Comparison of ENCODE assay signal across 24 cellular contexts in the genomic region with DNA sequence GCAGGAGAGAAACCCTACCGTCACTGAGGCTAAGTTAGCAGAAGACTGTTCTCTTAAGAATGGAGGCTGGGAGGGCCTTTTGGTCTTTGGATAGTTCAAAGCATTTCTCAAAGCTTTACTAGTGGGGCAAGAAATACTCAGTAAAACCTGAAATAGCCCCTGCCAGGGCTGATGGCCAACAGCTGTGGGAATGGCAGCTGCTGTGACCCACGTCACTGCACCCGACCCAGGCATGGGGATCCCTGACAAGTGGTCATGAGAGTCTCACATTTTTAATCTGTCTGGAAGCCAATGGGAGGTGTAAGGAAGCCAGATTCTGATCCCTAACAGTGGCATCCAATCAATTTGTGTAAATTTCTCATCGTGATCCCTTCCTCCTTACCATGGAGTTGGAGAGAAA. TPM values are rescaled to one million over a fixed set of nuclear protein-coding genes. Genes with fewer than 3 reads are reported as not detected.
DNase-seq lines count a peak whose midpoint lies in the region; ATAC-seq and TF ChIP-seq lines count a peak whose summit lies in the region.
"Had no signal": no experiment of that assay in that cellular context is flagged by ENCODE, and none has a peak within 500 bp of the region (broad histone marks: within the 10 kb centered on the region; RNA-seq: fewer than 3 reads in every experiment).

No MANE protein-coding gene starts in this region.

- no peaks in the 10 kb centered on the region for H3K4me1 Mint-ChIP-seq in activated CD8-positive, alpha-beta T cell treated with anti-CD3 and anti-CD28 coated beads for 36 hours (ENCODE audit: low read depth)
- H3K4me1 Mint-ChIP-seq: activated naive CD8-positive, alpha-beta T cell treated with anti-CD3 and anti-CD28 coated beads, Interleukin-2, amount 50 U/mL, for 24 hours; CD4-positive, alpha-beta memory T cell had no signal

- 59 to 64% methylated on average over 4 of the region's 4 CpGs for WGBS in esophagus squamous epithelium, 2 donors

- in situ Hi-C loops in gastrocnemius medialis (cut with MboI; ENCODE audit: low sequenced_read_pairs in 4 of 4), result no loop called here

- H3K27ac ChIP-seq in HEK293 (ENCODE audit: extremely low read depth, low read depth, low read length), result no peak overlapping the region
- H3K27ac ChIP-seq in esophagus squamous epithelium, result peak overlapping the region in 3 of 4 donors; percentile 17 to 43 (median 28)
- H3K27ac ChIP-seq in lower lobe of right lung, result peak overlapping the region; percentile 48
- H3K27ac ChIP-seq in gastrocnemius medialis, result peak overlapping the region; percentile 85 to 93 (median 87)
- H3K27ac ChIP-seq: esophagus muscularis mucosa had no signal

- TF ChIP-seq CTCF in HEK293 (tag by site-specific recombination; IDR thresholded peaks at IDR 0.05) (no peak), esophagus squamous epithelium (IDR thresholded peaks at IDR 0.05) (no peak), lower lobe of right lung (IDR thresholded peaks at IDR 0.05) (no peak), gastrocnemius medialis (IDR thresholded peaks at IDR 0.05 in 4 of 5, conservative IDR thresholded peaks at IDR 0.05 in 1 of 5) (no peak)
- TF ChIP-seq CTCF in activated CD8-positive, alpha-beta T cell treated with anti-CD3 and anti-CD28 coated beads for 36 hours (IDR thresholded peaks at IDR 0.05), result no peak

- no peaks in the 10 kb centered on the region for H3K9me3 Mint-ChIP-seq in activated CD8-positive, alpha-beta T cell treated with anti-CD3 and anti-CD28 coated beads for 36 hours
- H3K9me3 Mint-ChIP-seq: activated naive CD8-positive, alpha-beta T cell treated with anti-CD3 and anti-CD28 coated beads, Interleukin-2, amount 50 U/mL, for 24 hours; CD4-positive, alpha-beta memory T cell; natural killer cell treated with Interleukin-12 subunit alpha and Interleukin-12 subunit beta and Interleukin-15 and Interleukin-18, amount 100 ng/mL, for 72 hours had no signal

- H3K36me3 ChIP-seq in HEK293 (ENCODE audit: control insufficient read depth in 2 of 2, insufficient read depth in 1 of 2, low read length in 2 of 2) (no peaks in the 10 kb centered on the region), esophagus squamous epithelium (no peaks in the 10 kb centered on the region), lower lobe of right lung (no peaks in the 10 kb centered on the region), gastrocnemius medialis (no peaks in the 10 kb centered on the region)
- H3K36me3 ChIP-seq: esophagus muscularis mucosa had no signal

- H3K9me3 ChIP-seq in HEK293 (ENCODE audit: control insufficient read depth, insufficient read depth, low read depth, low read length) (no peaks in the 10 kb centered on the region), esophagus squamous epithelium (no peaks in the 10 kb centered on the region), lower lobe of right lung (no peaks in the 10 kb centered on the region), gastrocnemius medialis (no peaks in the 10 kb centered on the region)
- H3K9me3 ChIP-seq: esophagus muscularis mucosa had no signal

- H3K27ac Mint-ChIP-seq in activated CD8-positive, alpha-beta T cell treated with anti-CD3 and anti-CD28 coated beads for 36 hours, result no peak overlapping the region
- H3K27ac Mint-ChIP-seq: activated naive CD8-positive, alpha-beta T cell treated with anti-CD3 and anti-CD28 coated beads, Interleukin-2, amount 50 U/mL, for 24 hours; natural killer cell treated with Interleukin-12 subunit alpha and Interleukin-12 subunit beta and Interleukin-15 and Interleukin-18, amount 100 ng/mL, for 72 hours had no signal

- intact Hi-C loops in esophagus squamous epithelium (cut with DNase I), result no loop called here
- intact Hi-C loops in lower lobe of right lung (cut with DNase I), result no loop called here
- intact Hi-C loops in gastrocnemius medialis (cut with DNase I; ENCODE audit: low total_unique reads), result no loop called here
- intact Hi-C loops in activated CD8-positive, alpha-beta T cell treated with anti-CD3 and anti-CD28 coated beads for 36 hours (cut with micrococcal nuclease), result no loop called here

- ATAC-seq in lower lobe of right lung (no peak), gastrocnemius medialis (peak in 1 of 2 donors; percentile 19)
- no peak for ATAC-seq in activated CD8-positive, alpha-beta T cell treated with anti-CD3 and anti-CD28 coated beads for 36 hours
- ATAC-seq: activated naive CD8-positive, alpha-beta T cell treated with anti-CD3 and anti-CD28 coated beads, Interleukin-2, amount 50 U/mL, for 24 hours; natural killer cell treated with Interleukin-12 subunit alpha and Interleukin-12 subunit beta and Interleukin-15 and Interleukin-18, amount 100 ng/mL, for 72 hours; PC-3; stimulated activated naive CD8-positive, alpha-beta T cell treated with anti-CD3 and anti-CD28 coated beads, Interleukin-15, Interleukin-2, amounts not matched to agents 100 U/mL and 50 U/mL, for 24 hours had no signal

- CTCF ChIA-PET in HEK293 (lab: Yijun Ruan, JAX), result interaction anchor here (1.4 kb wide), 1 partner anchor 26 kb away, joined by 4 read pairs; no protein-coding TSS in a partner anchor
- CTCF ChIA-PET in activated CD8-positive, alpha-beta T cell treated with anti-CD3 and anti-CD28 coated beads for 36 hours (lab: Charles Lee), result interaction anchor here (0.7 kb wide), 1 partner anchor 102 kb away, joined by 3 read pairs; no protein-coding TSS in a partner anchor

- H3K36me3 Mint-ChIP-seq in activated CD8-positive, alpha-beta T cell treated with anti-CD3 and anti-CD28 coated beads for 36 hours (ENCODE audit: low read depth), result no peaks in the 10 kb centered on the region
- H3K36me3 Mint-ChIP-seq: brain; CD4-positive, alpha-beta memory T cell; natural killer cell treated with Interleukin-12 subunit alpha and Interleukin-12 subunit beta and Interleukin-15 and Interleukin-18, amount 100 ng/mL, for 72 hours had no signal

- H3K27me3 ChIP-seq in esophagus squamous epithelium, result no peaks in the 10 kb centered on the region
- no peaks in the 10 kb centered on the region for H3K27me3 ChIP-seq in lower lobe of right lung (ENCODE audit: low read depth)
- no peaks in the 10 kb centered on the region for H3K27me3 ChIP-seq in gastrocnemius medialis
- H3K27me3 ChIP-seq: esophagus muscularis mucosa had no signal

- POLR2A ChIA-PET in HEK293 (lab: Yijun Ruan, JAX), result no interaction called here
- POLR2A ChIA-PET in activated CD8-positive, alpha-beta T cell treated with anti-CD3 and anti-CD28 coated beads for 36 hours (lab: Charles Lee), result no interaction called here

- no peaks in the 10 kb centered on the region for H3K27me3 Mint-ChIP-seq in activated CD8-positive, alpha-beta T cell treated with anti-CD3 and anti-CD28 coated beads for 36 hours
- H3K27me3 Mint-ChIP-seq: activated naive CD8-positive, alpha-beta T cell treated with anti-CD3 and anti-CD28 coated beads, Interleukin-2, amount 50 U/mL, for 24 hours; CD4-positive, alpha-beta memory T cell; natural killer cell treated with Interleukin-12 subunit alpha and Interleukin-12 subunit beta and Interleukin-15 and Interleukin-18, amount 100 ng/mL, for 72 hours had no signal

- DNase-seq in esophagus squamous epithelium (lab: John Stamatoyannopoulos, UW) (no peak), lower lobe of right lung (no peak), gastrocnemius medialis (peak; percentile 14 to 58), NCI-H2171 treated with DMSO at 0.1 percent for 48 hours (lab: John Stamatoyannopoulos, UW) (no peak), germinal center (ENCODE audit: low spot score) (no peak), kidney tubule cell (ENCODE audit: low spot score) (no peak)
- DNase-seq in activated CD8-positive, alpha-beta T cell treated with anti-CD3 and anti-CD28 coated beads for 36 hours, result no peak
- DNase-seq: activated CD4-positive, alpha-beta T cell treated with anti-CD3 and anti-CD28 coated beads for 4 hours; activated CD8-positive, alpha-beta memory T cell treated with anti-CD3 and anti-CD28 coated beads for 24 hours; activated gamma-delta T cell; activated naive CD8-positive, alpha-beta T cell treated with anti-CD3 and anti-CD28 coated beads, Interleukin-2, amount 50 U/mL, for 24 hours; AML-193; CD4-positive, alpha-beta memory T cell; NCI-H1048; NCI-H187; NCI-H2171; PC-3; posterior cingulate gyrus; SHP77 treated with DMSO at 0.1 percent for 48 hours; stimulated activated naive CD8-positive, alpha-beta T cell treated with anti-CD3 and anti-CD28 coated beads, Interleukin-15, Interleukin-2, amounts not matched to agents 100 U/mL and 50 U/mL, for 24 hours had no signal

- H3K4me3 Mint-ChIP-seq in activated CD8-positive, alpha-beta T cell treated with anti-CD3 and anti-CD28 coated beads for 36 hours, result no peak overlapping the region
- H3K4me3 Mint-ChIP-seq: activated naive CD8-positive, alpha-beta T cell treated with anti-CD3 and anti-CD28 coated beads, Interleukin-2, amount 50 U/mL, for 24 hours; brain; CD4-positive, alpha-beta memory T cell; natural killer cell treated with Interleukin-12 subunit alpha and Interleukin-12 subunit beta and Interleukin-15 and Interleukin-18, amount 100 ng/mL, for 72 hours had no signal

- H3K4me3 ChIP-seq in HEK293 (ENCODE audit: low read depth, low read length) (no peak overlapping the region), esophagus squamous epithelium (no peak overlapping the region), lower lobe of right lung (no peak overlapping the region), gastrocnemius medialis (no peak overlapping the region)
- H3K4me3 ChIP-seq: esophagus muscularis mucosa had no signal

- peaks cover 30% of the 10 kb centered on the region for H3K4me1 ChIP-seq in HEK293 (ENCODE audit: control insufficient read depth, insufficient read depth, low read length)
- peaks cover 5 to 42% (median 25%) of the 10 kb centered on the region in 3 donors for H3K4me1 ChIP-seq in esophagus squamous epithelium
- peaks cover 42% of the 10 kb centered on the region for H3K4me1 ChIP-seq in lower lobe of right lung
- peaks cover 17 to 35% of the 10 kb centered on the region in 2 donors for H3K4me1 ChIP-seq in gastrocnemius medialis

- no peak for TF ChIP-seq POLR2A in esophagus squamous epithelium (IDR thresholded peaks at IDR 0.05)
- TF ChIP-seq POLR2A in gastrocnemius medialis (IDR thresholded peaks at IDR 0.05), result no peak

TF ChIP-seq in HEK293, 187 proteins besides CTCF, POLR2A, EP300 and RAD21:
- TF ChIP-seq ZIC2 (tag by site-specific recombination; IDR thresholded peaks at IDR 0.05), result peak; percentile 20; the same call in 1 of the 2 replicates
- TF ChIP-seq, protein P1, sequence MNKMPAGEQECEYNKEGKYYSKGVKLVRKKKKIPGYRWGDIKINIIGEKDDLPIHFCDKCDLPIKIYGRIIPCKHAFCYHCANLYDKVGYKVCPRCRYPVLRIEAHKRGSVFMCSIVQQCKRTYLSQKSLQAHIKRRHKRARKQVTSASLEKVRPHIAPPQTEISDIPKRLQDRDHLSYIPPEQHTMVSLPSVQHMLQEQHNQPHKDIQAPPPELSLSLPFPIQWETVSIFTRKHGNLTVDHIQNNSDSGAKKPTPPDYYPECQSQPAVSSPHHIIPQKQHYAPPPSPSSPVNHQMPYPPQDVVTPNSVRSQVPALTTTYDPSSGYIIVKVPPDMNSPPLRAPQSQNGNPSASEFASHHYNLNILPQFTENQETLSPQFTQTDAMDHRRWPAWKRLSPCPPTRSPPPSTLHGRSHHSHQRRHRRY (tag by site-specific recombination; IDR thresholded peaks at IDR 0.05), result no peak

RNA-seq across cellular contexts. Expression of a gene that starts 44.5 kb away (rescaled TPM):
- 10 to 100 TPM in 3 of 4 donors, 1 to 10 TPM in 1; 8.6 to 42.5 (median 35.9) TPM for total RNA-seq in esophagus squamous epithelium
- total RNA-seq in lower lobe of right lung, result 51.4 TPM
- total RNA-seq in gastrocnemius medialis, result 100 to 1,000 TPM in 1 of 4 donors, 10 to 100 TPM in 3; 56.1 to 112 (median 62.2) TPM
- total RNA-seq in activated CD8-positive, alpha-beta T cell treated with anti-CD3 and anti-CD28 coated beads for 36 hours, result under 1 TPM; 0.51 to 0.65 TPM

Comparison
In these comparisons a context has a peak if more than half of its experiments do, and no peak if none do; other contexts are left out.
1. DNase-seq: peak in gastrocnemius medialis (2 of 2); none in esophagus squamous epithelium (single experiment), lower lobe of right lung (single experiment), NCI-H2171 treated with DMSO at 0.1 percent for 48 hours (single experiment), activated CD8-positive, alpha-beta T cell treated with anti-CD3 and anti-CD28 coated beads for 36 hours (single experiment), germinal center (single experiment) and kidney tubule cell (single experiment).
2. RNA of a gene that starts 44.5 kb away (total RNA-seq): 56.1 to 112 TPM in gastrocnemius medialis, 51.4 TPM in lower lobe of right lung (single experiment) and 8.6 to 42.5 TPM in esophagus squamous epithelium; 0.51 to 0.65 TPM in activated CD8-positive, alpha-beta T cell treated with anti-CD3 and anti-CD28 coated beads for 36 hours; every median in the first group is over 4 times any median in the second.